In the genomic region with DNA sequence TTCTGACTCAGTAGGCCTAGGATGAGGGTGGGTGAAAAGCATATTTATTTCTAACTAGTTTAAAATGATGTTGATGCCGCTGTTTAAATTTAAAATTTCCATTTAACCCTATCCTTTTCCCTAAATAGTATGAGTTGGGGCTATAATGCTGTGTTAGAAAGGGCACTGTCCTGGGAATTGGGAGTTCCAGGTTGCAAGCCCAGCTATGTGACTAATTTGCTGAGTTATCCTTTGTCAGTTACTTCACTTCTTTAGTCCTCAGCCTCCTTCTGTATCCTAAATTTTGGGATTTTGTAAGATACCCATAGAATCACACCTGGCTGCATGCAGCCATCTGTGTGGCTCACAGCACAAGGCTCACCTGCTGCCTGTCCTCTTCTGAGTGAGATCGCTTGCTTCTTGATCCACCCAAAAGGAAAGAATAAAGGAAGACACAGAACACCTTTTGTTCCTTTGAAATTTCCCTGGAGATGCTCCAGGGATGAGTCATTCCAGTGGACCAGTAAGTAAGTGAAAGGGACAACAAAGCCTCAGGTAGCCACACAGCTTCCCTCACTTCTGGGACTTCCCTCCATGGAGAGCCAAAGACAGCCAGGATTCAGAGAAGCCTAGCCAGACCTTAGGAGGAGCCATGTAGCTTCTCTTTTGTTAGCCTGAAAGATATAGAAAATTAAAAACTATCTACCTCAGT, we compare ENCODE assay signal across 12 cellular contexts.
DNase-seq lines count a peak whose midpoint lies in the region; ATAC-seq and TF ChIP-seq lines count a peak whose summit lies in the region.
"Had no signal": no experiment of that assay in that cellular context is flagged by ENCODE, and none has a peak within 500 bp of the region (broad histone marks: within the 10 kb centered on the region; RNA-seq: fewer than 3 reads in every experiment).

No MANE protein-coding gene starts in this region.

- TF ChIP-seq POLR2A in HCT116 (IDR thresholded peaks at IDR 0.05; ENCODE audit: borderline replicate concordance, extremely low read depth, insufficient read depth, insufficient read length) (no peak), esophagus muscularis mucosa (IDR thresholded peaks at IDR 0.05; ENCODE audit: low read depth) (no peak), Peyer's patch (IDR thresholded peaks at IDR 0.05) (no peak)

- RAD21 ChIA-PET in HCT116 (lab: Charles Lee; ENCODE audit: low non-redundant PET in 1 of 2, low total read pairs in 2 of 2, uncharacterized antibody in 2 of 2, unreplicated experiment in 2 of 2) = no interaction called here

- no TSS peak for BruUV-seq in HCT116 (replicated peaks; lab: Mats Ljungman, UMichigan)

- ATAC-seq in HCT116 (peak; percentile 85), RWPE2 (ENCODE audit: low read depth) (peak; percentile 59; the same call in 2 of the 3 replicates), psoas muscle (peak in 2 of 4 donors; percentile 40 to 66)

- peak overlapping the region; percentile 58 for H3K4me2 ChIP-seq in HCT116 (ENCODE audit: low read length)

- peak overlapping the region; percentile 14 for H2AFZ ChIP-seq in HCT116 (ENCODE audit: low read depth, low read length, poor library complexity, severe bottlenecking)

- no peaks in the 10 kb centered on the region for H3K79me2 ChIP-seq in HCT116 (ENCODE audit: insufficient read depth, low read length)

- H3K9ac ChIP-seq in HCT116 (ENCODE audit: low read length) = no peak overlapping the region

- H3K9me3 ChIP-seq in HCT116 (ENCODE audit: control insufficient read depth in 1 of 2, insufficient read depth in 1 of 2, low read depth in 1 of 2, low read length in 2 of 2) = no peaks in the 10 kb centered on the region
- no peaks in the 10 kb centered on the region for H3K9me3 ChIP-seq in RWPE2 (ENCODE audit: severe bottlenecking)
- H3K9me3 ChIP-seq in esophagus muscularis mucosa = no peaks in the 10 kb centered on the region
- no peaks in the 10 kb centered on the region for H3K9me3 ChIP-seq in psoas muscle
- H3K9me3 ChIP-seq in Peyer's patch = no peaks in the 10 kb centered on the region
- H3K9me3 ChIP-seq: adrenal gland, tibial nerve had no signal

- TF ChIP-seq EP300 in esophagus muscularis mucosa (IDR thresholded peaks at IDR 0.05) = no peak

- intact Hi-C loops in HCT116 (cut with micrococcal nuclease) (no loop called here), esophagus muscularis mucosa (cut with DNase I) (no loop called here), psoas muscle (cut with DNase I) (no loop called here)

- TF ChIP-seq RAD21 in HCT116 (IDR thresholded peaks at IDR 0.05; ENCODE audit: low read depth) = no peak

- no peaks in the 10 kb centered on the region for H3K9me2 ChIP-seq in HCT116 (ENCODE audit: insufficient read depth)

- TF ChIP-seq CTCF in HCT116 (IDR thresholded peaks at IDR 0.05 in 2 of 3, conservative IDR thresholded peaks at IDR 0.05 in 1 of 3; ENCODE audit: borderline replicate concordance in 1 of 3, insufficient read depth in 1 of 3, low read depth in 2 of 3, low read length in 2 of 3) = no peak
- TF ChIP-seq CTCF in RWPE2 (IDR thresholded peaks at IDR 0.05; ENCODE audit: poor library complexity, severe bottlenecking) = no peak
- no peak for TF ChIP-seq CTCF in esophagus muscularis mucosa (IDR thresholded peaks at IDR 0.05)
- TF ChIP-seq CTCF in psoas muscle (IDR thresholded peaks at IDR 0.05) = no peak
- TF ChIP-seq CTCF in Peyer's patch (IDR thresholded peaks at IDR 0.05) = no peak

- H3K4me3 ChIP-seq in HCT116 (replicated peaks in 1 of 2; ENCODE audit: low read depth in 1 of 2, low read length in 2 of 2) (no peak overlapping the region; a peak in 1 of 4 replicates), RWPE2 (ENCODE audit: severe bottlenecking) (no peak overlapping the region), esophagus muscularis mucosa (no peak overlapping the region), psoas muscle (no peak overlapping the region), Peyer's patch (no peak overlapping the region)
- H3K4me3 ChIP-seq: adrenal gland, tibial nerve had no signal

- DNase-seq in HCT116 (ENCODE audit: low read depth, low spot score) = peak; percentile 76
- DNase-seq in RWPE2 (ENCODE audit: low spot score) = no peak
- DNase-seq in esophagus muscularis mucosa (ENCODE audit: extremely low spot score) = no peak
- no peak for DNase-seq in psoas muscle
- DNase-seq in Peyer's patch = no peak
- no peak for DNase-seq in activated CD4-positive, CD25-positive, alpha-beta regulatory T cell treated with anti-CD3 and anti-CD28 coated beads, Interleukin-2, amount 50 U/mL, for 72 hours
- DNase-seq in NCI-H82 (lab: John Stamatoyannopoulos, UW) = no peak
- DNase-seq in NAMALWA (ENCODE audit: low spot score) = no peak
- DNase-seq: adrenal gland; nephron progenitor cell; stimulated activated CD4-positive, alpha-beta T cell treated with anti-CD3 and anti-CD28 coated beads, Interleukin-2, amount 100 ng/mL, for 24 hours had no signal

- CTCF ChIA-PET in HCT116 (lab: Charles Lee) = interaction anchor here (0.8 to 1.2 kb wide), 2 partner anchors 10 to 20 kb away, joined by 3 to 4 read pairs; no protein-coding TSS in a partner anchor

- H3K27ac ChIP-seq in HCT116 (ENCODE audit: low read depth, low read length) (no peak overlapping the region), RWPE2 (ENCODE audit: poor library complexity, severe bottlenecking) (no peak overlapping the region), esophagus muscularis mucosa (replicated peaks in 1 of 4) (peak overlapping the region; percentile 26 to 69 (median 55)), psoas muscle (peak overlapping the region; percentile 27), Peyer's patch (no peak overlapping the region)
- H3K27ac ChIP-seq: adrenal gland, tibial nerve had no signal

- H4K20me1 ChIP-seq in HCT116 (ENCODE audit: insufficient read depth) = no peaks in the 10 kb centered on the region

- POLR2A ChIA-PET in HCT116 (lab: Charles Lee) = no interaction called here

- no peaks in the 10 kb centered on the region for H3K27me3 ChIP-seq in HCT116 (ENCODE audit: insufficient read depth, low read length)
- H3K27me3 ChIP-seq in RWPE2 (ENCODE audit: insufficient read depth, poor library complexity, severe bottlenecking) = peaks cover 4% of the 10 kb centered on the region
- no peaks in the 10 kb centered on the region for H3K27me3 ChIP-seq in esophagus muscularis mucosa
- no peaks in the 10 kb centered on the region for H3K27me3 ChIP-seq in psoas muscle (ENCODE audit: insufficient read depth in 3 of 3, low read length in 2 of 3)
- no peaks in the 10 kb centered on the region for H3K27me3 ChIP-seq in Peyer's patch
- H3K27me3 ChIP-seq: adrenal gland, tibial nerve had no signal

- no peaks in the 10 kb centered on the region for H3K36me3 ChIP-seq in HCT116 (ENCODE audit: control insufficient read depth in 1 of 2, insufficient read depth in 2 of 2, low read length in 2 of 2)
- H3K36me3 ChIP-seq in RWPE2 (ENCODE audit: low read depth) = no peaks in the 10 kb centered on the region
- peaks cover 0 to 6% (median 5%) of the 10 kb centered on the region in 4 donors for H3K36me3 ChIP-seq in esophagus muscularis mucosa
- H3K36me3 ChIP-seq in psoas muscle (ENCODE audit: insufficient read depth in 1 of 2, low read depth in 1 of 2) = peaks cover 0 to 9% of the 10 kb centered on the region in 2 donors
- no peaks in the 10 kb centered on the region for H3K36me3 ChIP-seq in Peyer's patch
- H3K36me3 ChIP-seq: adrenal gland, tibial nerve had no signal

- peaks cover 7 to 25% of the 10 kb centered on the region in 2 experiments for H3K4me1 ChIP-seq in HCT116 (ENCODE audit: control insufficient read depth in 1 of 2, insufficient read depth in 2 of 2, low read length in 2 of 2)
- H3K4me1 ChIP-seq in RWPE2 (ENCODE audit: insufficient read depth, poor library complexity, severe bottlenecking) = no peaks in the 10 kb centered on the region
- peaks cover 29 to 81% (median 63%) of the 10 kb centered on the region in 4 donors for H3K4me1 ChIP-seq in esophagus muscularis mucosa
- peaks cover 25% of the 10 kb centered on the region for H3K4me1 ChIP-seq in psoas muscle
- H3K4me1 ChIP-seq in Peyer's patch = no peaks in the 10 kb centered on the region
- H3K4me1 ChIP-seq: adrenal gland had no signal

- WGBS in esophagus muscularis mucosa = 81% methylated on average over 2 of the region's 2 CpGs
- WGBS in psoas muscle, 3 donors = 85 to 97% (median 94%) methylated on average over 2 of the region's 2 CpGs

TF ChIP-seq in HCT116, 20 proteins besides CTCF, POLR2A, EP300 and RAD21 (continues in another document):
- TF ChIP-seq SP1 (IDR thresholded peaks at IDR 0.05; ENCODE audit: low read depth) (peak; percentile 58; the same call in 1 of the 2 replicates), ELF1 (IDR thresholded peaks at IDR 0.05; ENCODE audit: borderline replicate concordance, low read depth) (no peak), ZNF274 (IDR thresholded peaks at IDR 0.05; ENCODE audit: low read depth, low read length) (no peak), JUND (IDR thresholded peaks at IDR 0.05) (peak; percentile 69; the same call in 1 of the 2 replicates), POLR2AphosphoS5 (IDR thresholded peaks at IDR 0.05; ENCODE audit: low read depth, low read length) (no peak), CBX3 (IDR thresholded peaks at IDR 0.05; ENCODE audit: low read depth) (peak; percentile 72; the same call in 1 of the 2 replicates), SIN3A (IDR thresholded peaks at IDR 0.05; ENCODE audit: low read depth) (peak; percentile 47; the same call in 1 of the 2 replicates), FOSL1 (IDR thresholded peaks at IDR 0.05; ENCODE audit: low read depth) (peak; percentile 70), EGR1 (IDR thresholded peaks at IDR 0.05; ENCODE audit: low read depth) (no peak)
- TF ChIP-seq, protein P1, sequence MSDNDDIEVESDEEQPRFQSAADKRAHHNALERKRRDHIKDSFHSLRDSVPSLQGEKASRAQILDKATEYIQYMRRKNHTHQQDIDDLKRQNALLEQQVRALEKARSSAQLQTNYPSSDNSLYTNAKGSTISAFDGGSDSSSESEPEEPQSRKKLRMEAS (IDR thresholded peaks at IDR 0.05) = no peak
- TF ChIP-seq, protein P2, sequence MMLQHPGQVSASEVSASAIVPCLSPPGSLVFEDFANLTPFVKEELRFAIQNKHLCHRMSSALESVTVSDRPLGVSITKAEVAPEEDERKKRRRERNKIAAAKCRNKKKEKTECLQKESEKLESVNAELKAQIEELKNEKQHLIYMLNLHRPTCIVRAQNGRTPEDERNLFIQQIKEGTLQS (IDR thresholded peaks at IDR 0.05) = no peak

Comparison
In these comparisons a context has a peak if more than half of its experiments do, and no peak if none do; other contexts are left out.
1. H3K27ac ChIP-seq: peak in esophagus muscularis mucosa (4 of 4) and psoas muscle (single experiment); none in HCT116 (single experiment), RWPE2 (single experiment) and Peyer's patch (0 of 4).